ENCODE assay signal across 15 cellular contexts in genomic region chr6:28600188-28600587, GRCh38.
DNase-seq lines count a peak whose midpoint lies in the region; ATAC-seq and TF ChIP-seq lines count a peak whose summit lies in the region.
"Had no signal": no experiment of that assay in that cellular context is flagged by ENCODE, and none has a peak within 500 bp of the region (broad histone marks: within the 10 kb centered on the region; RNA-seq: fewer than 3 reads in every experiment).

No MANE protein-coding gene starts in this region.

- peaks cover 7% of the 10 kb centered on the region for H3K9me3 Mint-ChIP-seq in neural crest cell
- peaks cover 5% of the 10 kb centered on the region for H3K9me3 Mint-ChIP-seq in activated naive CD4-positive, alpha-beta T cell treated with anti-CD3 and anti-CD28 coated beads for 36 hours
- H3K9me3 Mint-ChIP-seq in natural killer cell: no peaks in the 10 kb centered on the region
- H3K9me3 Mint-ChIP-seq: CD4-positive, alpha-beta T cell had no signal

- CTCF ChIA-PET in activated naive CD4-positive, alpha-beta T cell treated with anti-CD3 and anti-CD28 coated beads for 36 hours (lab: Charles Lee): no interaction called here

- no peak for ATAC-seq in natural killer cell

- H3K4me1 Mint-ChIP-seq in neural crest cell (peaks cover 16% of the 10 kb centered on the region), natural killer cell (no peaks in the 10 kb centered on the region)
- H3K4me1 Mint-ChIP-seq in activated naive CD4-positive, alpha-beta T cell treated with anti-CD3 and anti-CD28 coated beads for 36 hours (ENCODE audit: low read depth): peaks cover 5% of the 10 kb centered on the region

- H3K27me3 Mint-ChIP-seq in neural crest cell (ENCODE audit: low read depth) (peaks cover 24% of the 10 kb centered on the region), natural killer cell (ENCODE audit: low read depth in 2 of 2) (peaks cover 14 to 29% of the 10 kb centered on the region in 2 donors)
- peaks cover 33% of the 10 kb centered on the region for H3K27me3 Mint-ChIP-seq in activated naive CD4-positive, alpha-beta T cell treated with anti-CD3 and anti-CD28 coated beads for 36 hours (ENCODE audit: low read depth)

- DNase-seq in NCI-H82 (lab: John Stamatoyannopoulos, UW) (peak; percentile 58), NCI-H82 treated with DMSO at 0.1 percent for 48 hours (lab: John Stamatoyannopoulos, UW; ENCODE audit: unreplicated experiment) (no peak), ELR (ENCODE audit: low read depth) (peak; percentile 9), LHCN-M2 (ENCODE audit: low read depth) (peak; percentile 36), neural crest cell (ENCODE audit: low read depth, low spot score) (no peak), natural killer cell (no peak)
- no peak for DNase-seq in activated naive CD4-positive, alpha-beta T cell treated with anti-CD3 and anti-CD28 coated beads for 36 hours
- DNase-seq: ACHN; BE2C; Caco-2; CD4-positive, alpha-beta T cell; DND-41; EL; GM23248; IMR-90 had no signal

- H3K4me3 Mint-ChIP-seq in neural crest cell: peak overlapping the region; percentile 41
- H3K4me3 Mint-ChIP-seq in activated naive CD4-positive, alpha-beta T cell treated with anti-CD3 and anti-CD28 coated beads for 36 hours: no peak overlapping the region
- no peak overlapping the region for H3K4me3 Mint-ChIP-seq in natural killer cell
- H3K4me3 Mint-ChIP-seq: CD4-positive, alpha-beta T cell had no signal

- TF ChIP-seq CTCF in neural crest cell (conservative IDR thresholded peaks at IDR 0.05) (no peak), natural killer cell (IDR thresholded peaks at IDR 0.05) (no peak)

- H3K27ac Mint-ChIP-seq in neural crest cell (ENCODE audit: unreplicated experiment): no peak overlapping the region
- H3K27ac Mint-ChIP-seq in activated naive CD4-positive, alpha-beta T cell treated with anti-CD3 and anti-CD28 coated beads for 36 hours: no peak overlapping the region
- H3K27ac Mint-ChIP-seq in natural killer cell: no peak overlapping the region
- H3K27ac Mint-ChIP-seq: CD4-positive, alpha-beta T cell had no signal

- H3K36me3 Mint-ChIP-seq in neural crest cell (ENCODE audit: low read depth): no peaks in the 10 kb centered on the region
- peaks cover 2% of the 10 kb centered on the region for H3K36me3 Mint-ChIP-seq in activated naive CD4-positive, alpha-beta T cell treated with anti-CD3 and anti-CD28 coated beads for 36 hours (ENCODE audit: low read depth)
- no peaks in the 10 kb centered on the region for H3K36me3 Mint-ChIP-seq in natural killer cell

- intact Hi-C loops in activated naive CD4-positive, alpha-beta T cell treated with anti-CD3 and anti-CD28 coated beads for 36 hours (cut with micrococcal nuclease): no loop called here
- intact Hi-C loops in natural killer cell (cut with micrococcal nuclease): no loop called here

Comparison
In these comparisons a context has a peak if more than half of its experiments do, and no peak if none do; other contexts are left out.
1. DNase-seq: peak in NCI-H82 (single experiment), ELR (single experiment) and LHCN-M2 (single experiment); none in NCI-H82 treated with DMSO at 0.1 percent for 48 hours (single experiment), neural crest cell (single experiment), activated naive CD4-positive, alpha-beta T cell treated with anti-CD3 and anti-CD28 coated beads for 36 hours (single experiment) and natural killer cell (single experiment).